1 cellular context compared by ENCODE assay signal in genomic region chr1:26864610-26865480, GRCh38.
TF ChIP-seq lines count a peak whose summit lies in the region.

No MANE protein-coding gene starts in this region.

TF ChIP-seq in WTC11, 78 proteins besides CTCF, POLR2A, EP300 and RAD21 (continued from another document):
- no peak for TF ChIP-seq USF2 (CRISPR knock-in tag; IDR thresholded peaks at IDR 0.05)
- TF ChIP-seq HMGXB4 (CRISPR knock-in tag; IDR thresholded peaks at IDR 0.05): peak; percentile 53; the same call in 1 of the 2 replicates
- TF ChIP-seq TEAD1 (CRISPR knock-in tag; IDR thresholded peaks at IDR 0.05): peak; percentile 42; the same call in 1 of the 2 replicates
- 0 out of 2 replicates have a peak, but pooled peaks have one; percentile 18 for TF ChIP-seq IRF1 (CRISPR knock-in tag; IDR thresholded peaks at IDR 0.05)
- TF ChIP-seq NFYB (CRISPR knock-in tag; conservative IDR thresholded peaks at IDR 0.05; ENCODE audit: low read depth): peak; percentile 91
- no peak for TF ChIP-seq FOXJ3 (CRISPR knock-in tag; IDR thresholded peaks at IDR 0.05; ENCODE audit: borderline replicate concordance)
